17 cellular contexts compared by ENCODE assay signal in the genomic region with DNA sequence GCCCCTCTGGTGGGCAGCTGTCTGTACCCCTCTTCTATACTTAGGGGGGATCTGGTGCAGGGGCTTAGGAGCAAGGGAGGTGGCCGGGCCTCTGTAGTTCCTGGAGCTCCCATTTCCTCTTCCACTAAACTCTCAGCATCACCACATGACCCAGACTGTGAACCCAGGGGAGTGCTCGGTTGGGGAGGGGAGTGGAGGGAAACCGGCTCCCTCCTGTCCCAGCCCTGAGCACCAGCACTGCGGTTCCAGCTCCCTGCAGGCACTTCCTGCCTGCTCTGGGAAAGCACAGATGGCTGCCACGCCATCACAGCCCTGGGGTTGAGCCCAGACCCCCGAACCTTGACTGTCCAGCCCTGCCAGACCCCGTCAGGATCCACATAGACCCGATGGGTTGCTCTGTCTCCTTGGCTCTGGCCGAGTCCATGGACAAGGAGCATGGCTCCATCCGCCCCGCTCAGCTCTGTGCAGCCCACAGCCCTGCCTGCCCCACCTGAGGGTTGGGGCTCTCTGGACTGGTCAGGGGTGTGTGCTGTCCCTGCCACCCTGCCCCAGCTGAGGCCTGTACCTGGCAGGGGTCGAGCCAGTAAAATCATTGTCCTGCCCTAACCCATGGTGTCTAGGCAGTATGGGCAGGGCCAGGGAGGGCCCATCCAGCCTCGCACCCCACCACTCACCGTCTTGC. TPM values are rescaled to one million over a fixed set of nuclear protein-coding genes. Genes with fewer than 3 reads are reported as not detected.
DNase-seq lines count a peak whose midpoint lies in the region; ATAC-seq and TF ChIP-seq lines count a peak whose summit lies in the region.
"Had no signal": no experiment of that assay in that cellular context is flagged by ENCODE, and none has a peak within 500 bp of the region (broad histone marks: within the 10 kb centered on the region; RNA-seq: fewer than 3 reads in every experiment).

No MANE protein-coding gene starts in this region.

- H3K27ac Mint-ChIP-seq in WTC11 (no peak overlapping the region), chondrocyte (ENCODE audit: unreplicated experiment) (no peak overlapping the region)

- CTCF ChIA-PET in WTC11 (lab: Charles Lee) = interaction anchor here (1.0 to 2.1 kb wide), 6 partner anchors 12 to 136 kb away, joined by 3 to 5 read pairs (median 4); no protein-coding TSS in a partner anchor

- H3K9me3 ChIP-seq in BLaER1 = peaks cover 11% of the 10 kb centered on the region; the same call in 1 of the 2 replicates
- H3K9me3 ChIP-seq in right lobe of liver = no peaks in the 10 kb centered on the region

- in situ Hi-C loops in KBM-7 (cut with MboI; ENCODE audit: low pct_unique_long_range_greater_than_20kb, low sequenced_read_pairs) = no loop called here

- H3K36me3 Mint-ChIP-seq in WTC11 = peaks cover 3% of the 10 kb centered on the region; the same call in 1 of the 2 replicates
- peaks cover 3% of the 10 kb centered on the region for H3K36me3 Mint-ChIP-seq in chondrocyte (ENCODE audit: low read depth)

- H3K9ac ChIP-seq in BLaER1 = peak overlapping the region; percentile 34; the same call in 1 of the 2 replicates

- H3K4me3 ChIP-seq in BLaER1 (peak overlapping the region; percentile 18; the same call in 1 of the 2 replicates), right lobe of liver (no peak overlapping the region)
- H3K4me3 ChIP-seq: psoas muscle had no signal

- no peak overlapping the region for H3K4me3 Mint-ChIP-seq in WTC11
- H3K4me3 Mint-ChIP-seq in chondrocyte (ENCODE audit: unreplicated experiment) = no peak overlapping the region

- POLR2A ChIA-PET in WTC11 (lab: Charles Lee) = no interaction called here

- ATAC-seq in WTC11 (peak; percentile 72), right lobe of liver (peak; percentile 17 to 46 (median 36)), GM18511 (IDR thresholded peaks at IDR 0.05; ENCODE audit: unreplicated experiment) (no peak), HG03565 (IDR thresholded peaks at IDR 0.05; ENCODE audit: unreplicated experiment) (no peak)

- no peaks in the 10 kb centered on the region for H4K20me1 ChIP-seq in BLaER1

- intact Hi-C loops in right lobe of liver (cut with DNase I) = no loop called here

- no peaks in the 10 kb centered on the region for H3K27me3 ChIP-seq in BLaER1
- no peaks in the 10 kb centered on the region for H3K27me3 ChIP-seq in right lobe of liver

- H3K27me3 Mint-ChIP-seq in WTC11 (ENCODE audit: low read depth) (peaks cover 6% of the 10 kb centered on the region; the same call in 1 of the 2 replicates), chondrocyte (ENCODE audit: low read depth) (peaks cover 4% of the 10 kb centered on the region)

- H3K36me3 ChIP-seq in BLaER1 (no peaks in the 10 kb centered on the region), right lobe of liver (no peaks in the 10 kb centered on the region)

- H3K9me3 Mint-ChIP-seq in WTC11 = peaks cover 10% of the 10 kb centered on the region; the same call in 1 of the 2 replicates
- peaks cover 7% of the 10 kb centered on the region for H3K9me3 Mint-ChIP-seq in chondrocyte (ENCODE audit: low read depth)

- no peak for TF ChIP-seq CTCF in WTC11 (IDR thresholded peaks at IDR 0.05)
- no peak for TF ChIP-seq CTCF in right lobe of liver (IDR thresholded peaks at IDR 0.05)
- no peak for TF ChIP-seq CTCF in chondrocyte (IDR thresholded peaks at IDR 0.05)

- H3K4me2 ChIP-seq in BLaER1 = peak overlapping the region; percentile 92

- TF ChIP-seq POLR2A in right lobe of liver (IDR thresholded peaks at IDR 0.05) = no peak

- H3K4me1 ChIP-seq in BLaER1 (peaks cover 77% of the 10 kb centered on the region), right lobe of liver (no peaks in the 10 kb centered on the region)
- H3K4me1 ChIP-seq: psoas muscle had no signal

- DNase-seq in KBM-7 (peak; percentile 86), WTC11 (ENCODE audit: low spot score) (no peak), right lobe of liver (no peak), chondrocyte (ENCODE audit: low spot score) (no peak)
- DNase-seq in activated CD4-positive, CD25-positive, alpha-beta regulatory T cell (lab: John Stamatoyannopoulos, UW) = no peak
- DNase-seq: activated gamma-delta T cell treated with Interleukin-2 at 50 U/mL for 16 hours, Calu3, naive B cell, NCI-H187, psoas muscle had no signal

- H3K4me1 Mint-ChIP-seq in WTC11 (peaks cover 3% of the 10 kb centered on the region), chondrocyte (ENCODE audit: low read depth) (no peaks in the 10 kb centered on the region)

- WGBS in right lobe of liver (ENCODE audit: insufficient coverage, low coverage, low lambda C conversion rate, missing lambda C conversion rate) = 56% methylated on average over 2 of the region's 14 CpGs

- H3K27ac ChIP-seq in BLaER1 (peak overlapping the region; percentile 78), right lobe of liver (no peak overlapping the region)
- H3K27ac ChIP-seq: psoas muscle, VCaP had no signal

TF ChIP-seq in WTC11, 78 proteins besides CTCF, POLR2A, EP300 and RAD21:
- TF ChIP-seq ZNF121 (CRISPR knock-in tag; IDR thresholded peaks at IDR 0.05) (peak; percentile 71), ZNF512 (CRISPR knock-in tag; IDR thresholded peaks at IDR 0.05; ENCODE audit: borderline replicate concordance) (no peak), ZNF219 (CRISPR knock-in tag; IDR thresholded peaks at IDR 0.05; ENCODE audit: borderline replicate concordance) (no peak), AFF4 (CRISPR knock-in tag; IDR thresholded peaks at IDR 0.05; ENCODE audit: borderline replicate concordance) (no peak)

RNA-seq across cellular contexts. Expression of gene SLC7A10, which starts 36.0 kb away (rescaled TPM):
- total RNA-seq in WTC11 (2021) (4.2 to 4.9 TPM (median 4.4 TPM) in 3 replicates), right lobe of liver (not detected), chondrocyte (not detected in 3 replicates)
- total RNA-seq: Calu3, liver, NCI-H460, OCI-LY7 had no signal

RNA-seq across cellular contexts. Expression of gene CEBPA, which starts 40.7 kb away (rescaled TPM):
- total RNA-seq in WTC11 (2021) (5.6 to 6.6 TPM (median 5.8 TPM) in 3 replicates), right lobe of liver (100 to 1,000 TPM in 4 of 6 experiments, 10 to 100 TPM in 2; 53.9 to 163 (median 119) TPM), chondrocyte (0.56 to 2.2 TPM (median 1.7 TPM) in 3 replicates)

Comparison
In these comparisons a context has a peak if more than half of its experiments do, and no peak if none do; other contexts are left out.
1. ATAC-seq: peak in WTC11 (single experiment) and right lobe of liver (4 of 4); none in GM18511 (single experiment) and HG03565 (single experiment).